ENCODE assay signal across 8 cellular contexts in genomic region chr13:113758651-113759524, GRCh38. TPM values are rescaled to one million over a fixed set of nuclear protein-coding genes. Genes with fewer than 3 reads are reported as not detected.
DNase-seq lines count a peak whose midpoint lies in the region; ATAC-seq and TF ChIP-seq lines count a peak whose summit lies in the region.

TMEM255B (plus strand) TSS chr13:113759226; CDS start chr13:113759270, 44 bp downstream.

- no peaks in the 10 kb centered on the region for H3K9me3 Mint-ChIP-seq in neural crest cell
- H3K9me3 Mint-ChIP-seq in stimulated activated naive CD8-positive, alpha-beta T cell treated with anti-CD3 and anti-CD28 coated beads, Interleukin-15, amount 100 ng/mL, for 72 hours, result no peaks in the 10 kb centered on the region

- no peaks in the 10 kb centered on the region for H3K4me1 ChIP-seq in foreskin keratinocyte

- ATAC-seq in GM19468 (IDR thresholded peaks at IDR 0.05; ENCODE audit: extremely low read depth, unreplicated experiment) (peak; percentile 35), foreskin keratinocyte (peak; percentile 91)
- ATAC-seq in stimulated activated naive CD8-positive, alpha-beta T cell treated with anti-CD3 and anti-CD28 coated beads, Interleukin-15, amount 100 ng/mL, for 72 hours, result peak; percentile 92

- peak; percentile 53 for TF ChIP-seq CTCF in foreskin keratinocyte (conservative IDR thresholded peaks at IDR 0.05)
- peak; percentile 56 for TF ChIP-seq CTCF in neural crest cell (conservative IDR thresholded peaks at IDR 0.05)

- no peaks in the 10 kb centered on the region for H3K36me3 Mint-ChIP-seq in neural crest cell (ENCODE audit: low read depth)

- H3K27ac ChIP-seq in foreskin keratinocyte, result no peak within 1 kb of the TSS

- H3K4me3 Mint-ChIP-seq in neural crest cell, result peak within 1 kb of the TSS; percentile 87
- peak within 1 kb of the TSS; percentile 84 to 95 for H3K4me3 Mint-ChIP-seq in stimulated activated naive CD8-positive, alpha-beta T cell treated with anti-CD3 and anti-CD28 coated beads, Interleukin-15, amount 100 ng/mL, for 72 hours

- peak; percentile 15 to 80 (median 56) for DNase-seq in C1 segment of cervical spinal cord (lab: John Stamatoyannopoulos, UW)
- DNase-seq in HuH-7.5 (ENCODE audit: low spot score), result peak; percentile 58
- peak; percentile 92 for DNase-seq in SIG-M5 treated with dmso at 0.1 percent for 504 hours (lab: John Stamatoyannopoulos, UW; ENCODE audit: unreplicated experiment)
- DNase-seq in activated gamma-delta T cell treated with anti-CD3 and anti-CD28 coated beads, Interleukin-2, amount 50 U/mL, for 16 hours (ENCODE audit: low read depth), result peak; percentile 47
- peak in 1 of 2 donors; percentile 41 for DNase-seq in foreskin keratinocyte
- DNase-seq in neural crest cell (ENCODE audit: low read depth, low spot score), result peak; percentile 73
- peak; percentile 46 to 62 for DNase-seq in stimulated activated naive CD8-positive, alpha-beta T cell treated with anti-CD3 and anti-CD28 coated beads, Interleukin-15, amount 100 ng/mL, for 72 hours

- H3K27me3 ChIP-seq in foreskin keratinocyte, result peaks cover 47% of the 10 kb centered on the region

- peaks cover 14% of the 10 kb centered on the region for H3K4me1 Mint-ChIP-seq in neural crest cell
- peaks cover 26% of the 10 kb centered on the region for H3K4me1 Mint-ChIP-seq in stimulated activated naive CD8-positive, alpha-beta T cell treated with anti-CD3 and anti-CD28 coated beads, Interleukin-15, amount 100 ng/mL, for 72 hours

- H3K27ac Mint-ChIP-seq in neural crest cell (ENCODE audit: unreplicated experiment), result no peak within 1 kb of the TSS
- H3K27ac Mint-ChIP-seq in stimulated activated naive CD8-positive, alpha-beta T cell treated with anti-CD3 and anti-CD28 coated beads, Interleukin-15, amount 100 ng/mL, for 72 hours, result no peak within 1 kb of the TSS

- peaks cover 43% of the 10 kb centered on the region for H3K27me3 Mint-ChIP-seq in neural crest cell (ENCODE audit: low read depth)
- H3K27me3 Mint-ChIP-seq in stimulated activated naive CD8-positive, alpha-beta T cell treated with anti-CD3 and anti-CD28 coated beads, Interleukin-15, amount 100 ng/mL, for 72 hours, result peaks cover 84% of the 10 kb centered on the region

RNA-seq across cellular contexts. Expression of gene TMEM255B, which starts in this region (rescaled TPM):
- 0.95 and 1.4 TPM in 2 replicates for total RNA-seq in foreskin keratinocyte
- 1.2 and 2.0 TPM in 2 replicates for polyA plus RNA-seq in foreskin keratinocyte
- total RNA-seq in neural crest cell, result 2.4 and 2.5 TPM in 2 replicates

Comparison
In these comparisons a context has a peak if more than half of its experiments do, and no peak if none do; other contexts are left out.
1. ATAC-seq: peak in every context shown above with its lines; median percentile 92 in stimulated activated naive CD8-positive, alpha-beta T cell treated with anti-CD3 and anti-CD28 coated beads, Interleukin-15, amount 100 ng/mL, for 72 hours; 91 in foreskin keratinocyte; 35 in GM19468.